ENCODE assay signal across 1 cellular context in the genomic region with DNA sequence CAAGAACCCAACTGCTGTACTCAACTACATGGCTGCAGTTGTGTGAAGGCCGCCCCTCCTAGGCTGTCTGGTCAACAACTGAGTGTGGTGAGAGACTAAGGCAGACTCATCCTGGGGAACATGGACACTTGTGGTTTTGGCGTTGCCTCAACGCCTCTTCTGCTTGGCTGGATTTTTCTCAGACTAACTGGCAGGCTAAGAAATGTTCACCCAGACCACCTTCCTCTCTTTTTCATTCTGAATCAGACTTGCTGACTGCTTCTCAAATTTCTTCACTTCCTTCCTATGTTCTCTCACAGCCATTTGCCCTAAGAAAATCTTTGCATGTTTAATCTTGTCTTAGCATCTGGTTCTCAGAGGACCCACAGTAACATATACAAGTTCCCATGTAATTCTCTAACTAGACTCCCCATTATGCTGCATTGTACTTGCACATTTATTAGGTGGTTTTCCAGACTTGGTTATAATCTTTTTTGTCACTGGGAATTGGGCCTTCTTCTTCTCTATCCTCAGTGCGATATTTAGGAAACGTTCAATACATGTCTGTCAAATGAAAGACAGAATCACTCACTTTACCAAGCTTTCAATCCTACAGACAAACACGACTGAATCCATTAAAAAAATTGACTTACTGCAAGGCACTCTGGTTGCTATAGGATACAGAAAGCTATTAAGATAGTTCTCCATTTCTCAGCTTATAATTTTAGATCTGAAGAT.
TF ChIP-seq lines count a peak whose summit lies in the region.

No MANE protein-coding gene starts in this region.

TF ChIP-seq in IMR-90, 13 proteins besides CTCF, POLR2A, EP300 and RAD21 (continued from another document):
- TF ChIP-seq, protein P1, sequence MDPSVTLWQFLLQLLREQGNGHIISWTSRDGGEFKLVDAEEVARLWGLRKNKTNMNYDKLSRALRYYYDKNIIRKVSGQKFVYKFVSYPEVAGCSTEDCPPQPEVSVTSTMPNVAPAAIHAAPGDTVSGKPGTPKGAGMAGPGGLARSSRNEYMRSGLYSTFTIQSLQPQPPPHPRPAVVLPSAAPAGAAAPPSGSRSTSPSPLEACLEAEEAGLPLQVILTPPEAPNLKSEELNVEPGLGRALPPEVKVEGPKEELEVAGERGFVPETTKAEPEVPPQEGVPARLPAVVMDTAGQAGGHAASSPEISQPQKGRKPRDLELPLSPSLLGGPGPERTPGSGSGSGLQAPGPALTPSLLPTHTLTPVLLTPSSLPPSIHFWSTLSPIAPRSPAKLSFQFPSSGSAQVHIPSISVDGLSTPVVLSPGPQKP (IDR thresholded peaks at IDR 0.05; ENCODE audit: borderline replicate concordance, low read depth, low read length), result no peak
- TF ChIP-seq MXI1 (IDR thresholded peaks at IDR 0.05; ENCODE audit: borderline replicate concordance, low read depth, low read length), result no peak
- TF ChIP-seq NFE2L2 (IDR thresholded peaks at IDR 0.05; ENCODE audit: low read depth, low read length), result no peak
- no peak for TF ChIP-seq MAFK (IDR thresholded peaks at IDR 0.05; ENCODE audit: low read depth, low read length)
